Comparison of ENCODE assay signal across 23 cellular contexts in genomic region chr1:239363920-239364319, GRCh38.
"Had no signal": no experiment of that assay in that cellular context is flagged by ENCODE, and none has a peak within 500 bp of the region (broad histone marks: within the 10 kb centered on the region; RNA-seq: fewer than 3 reads in every experiment).

No MANE protein-coding gene starts in this region.

- H3K4me1 Mint-ChIP-seq: activated CD4-positive, alpha-beta T cell treated with anti-CD3 and anti-CD28 coated beads, Interleukin-2, amount 10 ng/mL, durations not matched to agents 7 days and 5 days; activated naive CD4-positive, alpha-beta T cell treated with anti-CD3 and anti-CD28 coated beads, Interleukin-2, amount 10 ng/mL, durations not matched to agents 7 days and 5 days; activated naive CD8-positive, alpha-beta T cell treated with anti-CD3 and anti-CD28 coated beads, Interleukin-2, amount 50 U/mL, for 24 hours; memory B cell; naive B cell; neural crest cell; stimulated activated naive B cell treated with anti-CD40 and anti-IgM and Interleukin-4, amounts not matched to agents 10 μg/mL and 1 μg/mL and 100 μg/mL, for 72 hours had no signal

- H3K27ac ChIP-seq: esophagus muscularis mucosa, gastroesophageal sphincter, heart left ventricle, thoracic aorta had no signal

- ATAC-seq: activated CD4-positive, CD25-positive, alpha-beta regulatory T cell treated with anti-CD3 and anti-CD28 coated beads, Interleukin-2, amount 50 U/mL, for 24 hours; activated CD8-positive, alpha-beta T cell treated with anti-CD3 and anti-CD28 coated beads, Interleukin-2, amount 10 ng/mL, durations not matched to agents 7 days and 5 days; activated naive CD8-positive, alpha-beta T cell treated with anti-CD3 and anti-CD28 coated beads, Interleukin-2, amount 50 U/mL, for 24 hours; activated T-cell treated with anti-CD3 and anti-CD28 coated beads, Interleukin-2, amount 50 U/mL, for 4 hours; gastroesophageal sphincter; heart left ventricle; left ventricle myocardium superior; mucosa of descending colon; stimulated activated naive B cell treated with anti-CD40 and anti-IgM and Interleukin-4, amounts not matched to agents 10 μg/mL and 1 μg/mL and 100 μg/mL, for 72 hours had no signal

- H3K36me3 Mint-ChIP-seq: activated naive CD4-positive, alpha-beta T cell treated with anti-CD3 and anti-CD28 coated beads, Interleukin-2, amount 10 ng/mL, durations not matched to agents 7 days and 5 days; memory B cell; naive B cell; stimulated activated naive B cell treated with anti-CD40 and anti-IgM and Interleukin-4, amounts not matched to agents 10 μg/mL and 1 μg/mL and 100 μg/mL, for 72 hours had no signal

- H3K4me3 ChIP-seq: esophagus muscularis mucosa, gastroesophageal sphincter, heart left ventricle, mucosa of descending colon, thoracic aorta had no signal

- H3K4me3 Mint-ChIP-seq: activated CD4-positive, alpha-beta T cell treated with anti-CD3 and anti-CD28 coated beads, Interleukin-2, amount 10 ng/mL, durations not matched to agents 7 days and 5 days; activated CD8-positive, alpha-beta T cell treated with anti-CD3 and anti-CD28 coated beads, Interleukin-2, amount 10 ng/mL, durations not matched to agents 7 days and 5 days; activated naive CD4-positive, alpha-beta T cell treated with anti-CD3 and anti-CD28 coated beads, Interleukin-2, amount 10 ng/mL, durations not matched to agents 7 days and 5 days; activated naive CD8-positive, alpha-beta T cell treated with anti-CD3 and anti-CD28 coated beads, Interleukin-2, amount 50 U/mL, for 24 hours; activated T-cell treated with anti-CD3 and anti-CD28 coated beads, Interleukin-2, amount 50 U/mL, for 4 hours; memory B cell; naive B cell; neural crest cell; stimulated activated naive B cell treated with anti-CD40 and anti-IgM and Interleukin-4, amounts not matched to agents 10 μg/mL and 1 μg/mL and 100 μg/mL, for 72 hours had no signal

- DNase-seq: activated CD4-positive, alpha-beta T cell treated with anti-CD3 and anti-CD28 coated beads, Interleukin-2, amount 10 ng/mL, durations not matched to agents 7 days and 5 days; activated CD8-positive, alpha-beta T cell treated with anti-CD3 and anti-CD28 coated beads, Interleukin-2, amount 10 ng/mL, durations not matched to agents 7 days and 5 days; activated naive CD4-positive, alpha-beta T cell treated with anti-CD3 and anti-CD28 coated beads, Interleukin-2, amount 10 ng/mL, durations not matched to agents 7 days and 5 days; activated naive CD8-positive, alpha-beta T cell treated with anti-CD3 and anti-CD28 coated beads, Interleukin-2, amount 50 U/mL, for 24 hours; activated T-cell treated with anti-CD3 and anti-CD28 coated beads, Interleukin-2, amount 50 U/mL, for 4 hours; aorta; cerebellar nuclear complex; cortex of kidney; effector CD8-positive, alpha-beta T cell; heart left ventricle; kidney glomerular epithelial cell; left ventricle myocardium superior; mucosa of descending colon; naive B cell; stimulated activated naive B cell treated with anti-CD40 and anti-IgM and Interleukin-4, amounts not matched to agents 10 μg/mL and 1 μg/mL and 100 μg/mL, for 72 hours; T-helper 9 cell had no signal

- H3K9me3 Mint-ChIP-seq: activated CD4-positive, alpha-beta T cell treated with anti-CD3 and anti-CD28 coated beads, Interleukin-2, amount 10 ng/mL, durations not matched to agents 7 days and 5 days; activated naive CD4-positive, alpha-beta T cell treated with anti-CD3 and anti-CD28 coated beads, Interleukin-2, amount 10 ng/mL, durations not matched to agents 7 days and 5 days; activated naive CD8-positive, alpha-beta T cell treated with anti-CD3 and anti-CD28 coated beads, Interleukin-2, amount 50 U/mL, for 24 hours; activated T-cell treated with anti-CD3 and anti-CD28 coated beads, Interleukin-2, amount 50 U/mL, for 4 hours; neural crest cell had no signal

- H3K36me3 ChIP-seq: esophagus muscularis mucosa, gastroesophageal sphincter, heart left ventricle, thoracic aorta had no signal

- H3K27ac Mint-ChIP-seq: activated CD4-positive, alpha-beta T cell treated with anti-CD3 and anti-CD28 coated beads, Interleukin-2, amount 10 ng/mL, durations not matched to agents 7 days and 5 days; activated CD8-positive, alpha-beta T cell treated with anti-CD3 and anti-CD28 coated beads, Interleukin-2, amount 10 ng/mL, durations not matched to agents 7 days and 5 days; activated naive CD4-positive, alpha-beta T cell treated with anti-CD3 and anti-CD28 coated beads, Interleukin-2, amount 10 ng/mL, durations not matched to agents 7 days and 5 days; activated naive CD8-positive, alpha-beta T cell treated with anti-CD3 and anti-CD28 coated beads, Interleukin-2, amount 50 U/mL, for 24 hours; memory B cell; naive B cell; progenitor cell of endocrine pancreas; stimulated activated naive B cell treated with anti-CD40 and anti-IgM and Interleukin-4, amounts not matched to agents 10 μg/mL and 1 μg/mL and 100 μg/mL, for 72 hours had no signal

- H3K27me3 ChIP-seq: esophagus muscularis mucosa, gastroesophageal sphincter had no signal

- H3K9me3 ChIP-seq: esophagus muscularis mucosa, gastroesophageal sphincter, heart left ventricle, mucosa of descending colon, thoracic aorta had no signal

- H3K27me3 Mint-ChIP-seq: activated naive CD4-positive, alpha-beta T cell treated with anti-CD3 and anti-CD28 coated beads, Interleukin-2, amount 10 ng/mL, durations not matched to agents 7 days and 5 days; memory B cell; stimulated activated naive B cell treated with anti-CD40 and anti-IgM and Interleukin-4, amounts not matched to agents 10 μg/mL and 1 μg/mL and 100 μg/mL, for 72 hours had no signal
